Comparison of ENCODE assay signal across 24 cellular contexts in the genomic region with DNA sequence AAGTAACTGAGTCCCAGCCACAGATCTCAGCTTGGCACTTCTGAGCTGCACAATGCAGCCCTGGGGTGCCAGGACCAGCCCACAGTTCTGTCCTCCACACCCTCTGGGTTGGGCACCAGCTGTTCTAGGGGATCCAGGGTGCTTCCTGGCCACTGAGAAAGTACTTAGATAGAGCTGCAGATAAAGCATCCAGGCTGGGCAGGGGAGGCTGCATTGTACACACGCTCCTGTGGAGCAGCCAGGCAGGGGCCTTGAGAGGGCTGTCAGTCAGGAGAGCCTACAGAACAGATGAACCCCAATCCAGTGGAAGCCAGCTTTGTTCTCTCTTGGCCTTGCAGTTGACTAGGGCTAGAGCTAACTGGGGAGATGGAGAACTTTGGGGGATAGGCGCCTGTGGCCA.
"Had no signal": no experiment of that assay in that cellular context is flagged by ENCODE, and none has a peak within 500 bp of the region (broad histone marks: within the 10 kb centered on the region; RNA-seq: fewer than 3 reads in every experiment).

No MANE protein-coding gene starts in this region.

- H3K27me3 ChIP-seq: colonic mucosa, gastrocnemius medialis, right lobe of liver, stomach, thyroid gland had no signal

- H3K9me3 ChIP-seq: colonic mucosa, thyroid gland had no signal

- H2AFZ ChIP-seq: parathyroid adenoma had no signal

- ATAC-seq: esophagus mucosa; gastrocnemius medialis; left lobe of liver; natural killer cell treated with Interleukin-12 subunit alpha and Interleukin-12 subunit beta and Interleukin-15 and Interleukin-18, amount 100 ng/mL, for 72 hours; right lobe of liver had no signal

- H3K36me3 ChIP-seq: colonic mucosa, gastrocnemius medialis, right lobe of liver, thyroid gland had no signal

- H3K9ac ChIP-seq: parathyroid adenoma had no signal

- H3K4me3 ChIP-seq: colonic mucosa, gastrocnemius medialis, lung, right lobe of liver, smooth muscle cell, stomach, thyroid gland had no signal

- DNase-seq: colonic mucosa; effector CD8-positive, alpha-beta T cell; endodermal cell; foreskin fibroblast; gastrocnemius medialis; head of caudate nucleus; kidney; naive B cell; right lobe of liver; stimulated activated CD4-positive, alpha-beta T cell treated with anti-CD3 and anti-CD28 coated beads, Interleukin-12 subunit alpha, Interleukin-12 subunit beta, amount 100 ng/mL, for 4 hours; stimulated activated CD4-positive, alpha-beta T cell treated with anti-CD3 and anti-CD28 coated beads, Interleukin-1b, Interleukin-23, amount 100 ng/mL, for 48 hours; stimulated activated CD4-positive, alpha-beta T cell treated with anti-CD3 and anti-CD28 coated beads, Interleukin-4, amount 100 ng/mL, for 1 hour; stimulated activated CD8-positive, alpha-beta memory T cell treated with anti-CD3 and anti-CD28 coated beads, Interleukin-4, amount 100 ng/mL, for 48 hours; stimulated activated naive CD4-positive, alpha-beta T cell treated with Interleukin-2 at 50 U/mL for 16 hours; stomach; thyroid gland; trophoblast cell had no signal

- H3K27ac ChIP-seq: colonic mucosa, epithelial cell of prostate, gastrocnemius medialis, parathyroid adenoma, right lobe of liver, stomach, thyroid gland had no signal

- H3K4me1 ChIP-seq: colonic mucosa, gastrocnemius medialis, parathyroid adenoma, right lobe of liver, thyroid gland had no signal

- H3K4me2 ChIP-seq: smooth muscle cell had no signal

- H3K79me2 ChIP-seq: parathyroid adenoma had no signal
